Comparison of ENCODE assay signal across 9 cellular contexts in the genomic region with DNA sequence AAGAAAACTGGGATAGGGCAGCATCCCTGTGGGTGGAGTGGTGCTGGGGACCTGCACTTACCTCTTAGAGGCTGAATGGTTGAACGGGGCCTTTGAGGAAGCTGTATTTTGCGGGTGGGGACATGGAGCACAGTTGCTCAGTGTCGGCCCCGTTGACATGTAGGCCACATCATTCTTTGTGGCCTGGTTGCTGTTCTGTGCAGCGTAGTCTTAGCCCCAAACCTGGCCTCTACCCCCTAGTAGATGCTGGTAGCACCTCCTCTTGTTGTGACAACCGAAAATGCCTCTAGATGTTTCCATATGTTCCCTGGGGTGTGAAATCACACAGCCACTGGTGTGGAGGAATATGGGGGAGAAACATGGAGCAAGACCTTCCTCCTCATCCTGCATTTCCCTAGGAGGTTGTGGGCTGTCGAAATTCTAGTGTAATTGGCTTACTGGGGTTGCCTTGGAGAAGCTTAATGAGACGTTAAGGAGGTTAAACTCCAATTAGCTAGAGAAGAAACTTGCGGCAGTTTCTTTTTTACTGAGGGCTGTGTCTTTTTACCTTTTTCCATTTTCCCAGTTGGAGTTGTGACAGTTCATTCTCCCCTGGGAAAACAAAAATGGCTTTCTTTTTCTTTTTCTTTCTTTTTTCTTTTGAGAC. TPM values are rescaled to one million over a fixed set of nuclear protein-coding genes. Genes with fewer than 3 reads are reported as not detected.
A peak's percentile ranks its signal among the peaks of the same experiment; 100 is the strongest.
DNase-seq lines count a peak whose midpoint lies in the region; ATAC-seq and TF ChIP-seq lines count a peak whose summit lies in the region.
"Had no signal": no experiment of that assay in that cellular context is flagged by ENCODE, and none has a peak within 500 bp of the region (broad histone marks: within the 10 kb centered on the region; RNA-seq: fewer than 3 reads in every experiment).

No MANE protein-coding gene starts in this region.

- peaks cover 42% of the 10 kb centered on the region for H3K36me3 Mint-ChIP-seq in activated naive CD4-positive, alpha-beta T cell treated with anti-CD3 and anti-CD28 coated beads, Interleukin-2, amount 10 ng/mL, durations not matched to agents 7 days and 5 days
- H3K36me3 Mint-ChIP-seq in activated T-helper 2 cell treated with anti-CD3 and anti-CD28 coated beads, Interferon-gamma antibody, Interleukin-2, Interleukin-4, amounts not matched to agents 10 μg/mL and 5 μg/mL and 100 μg/mL, durations not matched to agents 14 hours and 24 hours and 36 hours (ENCODE audit: low read depth): peaks cover 70% of the 10 kb centered on the region
- H3K36me3 Mint-ChIP-seq in endothelial cell (ENCODE audit: low read depth, unreplicated experiment): peaks cover 14% of the 10 kb centered on the region

- peaks cover 15% of the 10 kb centered on the region for H3K9me3 Mint-ChIP-seq in activated naive CD4-positive, alpha-beta T cell treated with anti-CD3 and anti-CD28 coated beads, Interleukin-2, amount 10 ng/mL, durations not matched to agents 7 days and 5 days
- peaks cover 19% of the 10 kb centered on the region for H3K9me3 Mint-ChIP-seq in activated T-helper 2 cell treated with anti-CD3 and anti-CD28 coated beads, Interferon-gamma antibody, Interleukin-2, Interleukin-4, amounts not matched to agents 10 μg/mL and 5 μg/mL and 100 μg/mL, durations not matched to agents 14 hours and 24 hours and 36 hours
- no peaks in the 10 kb centered on the region for H3K9me3 Mint-ChIP-seq in endothelial cell (ENCODE audit: unreplicated experiment)

- CTCF ChIA-PET in activated naive CD4-positive, alpha-beta T cell treated with anti-CD3 and anti-CD28 coated beads, Interleukin-2, amount 10 ng/mL, durations not matched to agents 7 days and 5 days (lab: Charles Lee): interaction anchor here (1.0 kb wide), 1 partner anchor 84 kb away, joined by 3 read pairs; no protein-coding TSS in a partner anchor

- TF ChIP-seq CTCF in upper lobe of right lung (IDR thresholded peaks at IDR 0.05): no peak
- TF ChIP-seq CTCF in endothelial cell (IDR thresholded peaks at IDR 0.05; ENCODE audit: unreplicated experiment): no peak

- H3K9me3 ChIP-seq in muscle layer of colon (ENCODE audit: low read length) (no peaks in the 10 kb centered on the region), upper lobe of right lung (no peaks in the 10 kb centered on the region)
- H3K9me3 ChIP-seq: tibial nerve had no signal

- H3K4me1 ChIP-seq in muscle layer of colon (ENCODE audit: insufficient read depth, low read length): peaks cover 35% of the 10 kb centered on the region
- H3K4me1 ChIP-seq in upper lobe of right lung: peaks cover 16% of the 10 kb centered on the region

- H3K9ac ChIP-seq in muscle layer of colon (ENCODE audit: low read length): no peak overlapping the region

- H3K36me3 ChIP-seq in muscle layer of colon (ENCODE audit: insufficient read depth, low read length) (no peaks in the 10 kb centered on the region), upper lobe of right lung (no peaks in the 10 kb centered on the region)
- H3K36me3 ChIP-seq: tibial nerve had no signal

- peak overlapping the region; percentile 99 for H3K27ac Mint-ChIP-seq in activated naive CD4-positive, alpha-beta T cell treated with anti-CD3 and anti-CD28 coated beads, Interleukin-2, amount 10 ng/mL, durations not matched to agents 7 days and 5 days
- peak overlapping the region; percentile 98 for H3K27ac Mint-ChIP-seq in activated T-helper 2 cell treated with anti-CD3 and anti-CD28 coated beads, Interferon-gamma antibody, Interleukin-2, Interleukin-4, amounts not matched to agents 10 μg/mL and 5 μg/mL and 100 μg/mL, durations not matched to agents 14 hours and 24 hours and 36 hours
- H3K27ac Mint-ChIP-seq in endothelial cell (ENCODE audit: unreplicated experiment): no peak overlapping the region

- ATAC-seq in upper lobe of right lung (no peak), GM18858 (IDR thresholded peaks at IDR 0.05; ENCODE audit: unreplicated experiment) (no peak)

- no peaks in the 10 kb centered on the region for H3K27me3 Mint-ChIP-seq in activated naive CD4-positive, alpha-beta T cell treated with anti-CD3 and anti-CD28 coated beads, Interleukin-2, amount 10 ng/mL, durations not matched to agents 7 days and 5 days
- no peaks in the 10 kb centered on the region for H3K27me3 Mint-ChIP-seq in activated T-helper 2 cell treated with anti-CD3 and anti-CD28 coated beads, Interferon-gamma antibody, Interleukin-2, Interleukin-4, amounts not matched to agents 10 μg/mL and 5 μg/mL and 100 μg/mL, durations not matched to agents 14 hours and 24 hours and 36 hours (ENCODE audit: low read depth)
- H3K27me3 Mint-ChIP-seq in endothelial cell (ENCODE audit: unreplicated experiment): peaks cover 3% of the 10 kb centered on the region

- H3K27ac ChIP-seq in muscle layer of colon (ENCODE audit: low read depth, low read length) (peak overlapping the region; percentile 2), upper lobe of right lung (peak overlapping the region; percentile 8)
- H3K27ac ChIP-seq: tibial nerve had no signal

- no peak overlapping the region for H3K4me3 ChIP-seq in muscle layer of colon (ENCODE audit: low read depth in 1 of 2, low read length in 2 of 2)
- no peak overlapping the region for H3K4me3 ChIP-seq in upper lobe of right lung
- H3K4me3 ChIP-seq: tibial nerve had no signal

- no peaks in the 10 kb centered on the region for H3K27me3 ChIP-seq in muscle layer of colon (ENCODE audit: control insufficient read depth in 1 of 2, insufficient read depth in 2 of 2, low read length in 2 of 2)
- no peaks in the 10 kb centered on the region for H3K27me3 ChIP-seq in upper lobe of right lung
- H3K27me3 ChIP-seq: tibial nerve had no signal

- intact Hi-C loops in activated T-helper 2 cell treated with anti-CD3 and anti-CD28 coated beads, Interferon-gamma antibody, Interleukin-2, Interleukin-4, amounts not matched to agents 10 μg/mL and 5 μg/mL and 100 μg/mL, durations not matched to agents 14 hours and 24 hours and 36 hours (cut with micrococcal nuclease): no loop called here
- intact Hi-C loops in upper lobe of right lung (cut with DNase I): no loop called here

- DNase-seq in activated naive CD4-positive, alpha-beta T cell treated with anti-CD3 and anti-CD28 coated beads, Interleukin-2, amount 10 ng/mL, durations not matched to agents 7 days and 5 days: no peak
- DNase-seq in activated naive CD4-positive, alpha-beta T cell (lab: John Stamatoyannopoulos, UW): no peak
- no peak for DNase-seq in activated T-helper 2 cell treated with anti-CD3 and anti-CD28 coated beads, Interferon-gamma antibody, Interleukin-2, Interleukin-4, amounts not matched to agents 10 μg/mL and 5 μg/mL and 100 μg/mL, durations not matched to agents 14 hours and 24 hours and 36 hours (ENCODE audit: low spot score)
- DNase-seq in upper lobe of right lung (no peak), endothelial cell (ENCODE audit: low spot score) (no peak), NCI-H2107 (lab: John Stamatoyannopoulos, UW) (no peak)

- no peak overlapping the region for H3K4me3 Mint-ChIP-seq in activated naive CD4-positive, alpha-beta T cell treated with anti-CD3 and anti-CD28 coated beads, Interleukin-2, amount 10 ng/mL, durations not matched to agents 7 days and 5 days
- peak overlapping the region; percentile 8 for H3K4me3 Mint-ChIP-seq in activated T-helper 2 cell treated with anti-CD3 and anti-CD28 coated beads, Interferon-gamma antibody, Interleukin-2, Interleukin-4, amounts not matched to agents 10 μg/mL and 5 μg/mL and 100 μg/mL, durations not matched to agents 14 hours and 24 hours and 36 hours (ENCODE audit: low read depth)
- H3K4me3 Mint-ChIP-seq in endothelial cell (ENCODE audit: unreplicated experiment): no peak overlapping the region

- peaks cover 85% of the 10 kb centered on the region for H3K4me1 Mint-ChIP-seq in activated naive CD4-positive, alpha-beta T cell treated with anti-CD3 and anti-CD28 coated beads, Interleukin-2, amount 10 ng/mL, durations not matched to agents 7 days and 5 days
- peaks cover 74% of the 10 kb centered on the region for H3K4me1 Mint-ChIP-seq in activated T-helper 2 cell treated with anti-CD3 and anti-CD28 coated beads, Interferon-gamma antibody, Interleukin-2, Interleukin-4, amounts not matched to agents 10 μg/mL and 5 μg/mL and 100 μg/mL, durations not matched to agents 14 hours and 24 hours and 36 hours (ENCODE audit: low read depth)
- peaks cover 7% of the 10 kb centered on the region for H3K4me1 Mint-ChIP-seq in endothelial cell (ENCODE audit: unreplicated experiment)

RNA-seq across cellular contexts. Expression of gene ABCC1, which starts 9.4 kb away (rescaled TPM):
- 95.7 and 99.4 TPM in 2 replicates for total RNA-seq in activated T-helper 2 cell treated with anti-CD3 and anti-CD28 coated beads, Interferon-gamma antibody, Interleukin-2, Interleukin-4, amounts not matched to agents 10 μg/mL and 5 μg/mL and 100 μg/mL, durations not matched to agents 14 hours and 24 hours and 36 hours
- total RNA-seq in upper lobe of right lung (50.6 TPM), endothelial cell (ENCODE audit: unreplicated experiment) (21.8 TPM)
